1 cellular context compared by ENCODE assay signal in genomic region chr11:33016654-33017053, GRCh38.
TF ChIP-seq lines count a peak whose summit lies in the region.

No MANE protein-coding gene starts in this region.

TF ChIP-seq in GM12878, 131 proteins besides CTCF, POLR2A, EP300 and RAD21:
- TF ChIP-seq BMI1 (IDR thresholded peaks at IDR 0.05; ENCODE audit: borderline replicate concordance) (no peak), NFXL1 (IDR thresholded peaks at IDR 0.05; ENCODE audit: borderline replicate concordance) (no peak), RCOR1 (conservative IDR thresholded peaks at IDR 0.05; ENCODE audit: low read depth, low read length) (no peak), YBX1 (IDR thresholded peaks at IDR 0.05) (no peak), BCL11A (IDR thresholded peaks at IDR 0.05; ENCODE audit: low read depth, low read length) (no peak), IRF4 (IDR thresholded peaks at IDR 0.05; ENCODE audit: low read depth, low read length) (no peak), TCF7 (IDR thresholded peaks at IDR 0.05; ENCODE audit: borderline replicate concordance) (no peak), ZSCAN29 (IDR thresholded peaks at IDR 0.05) (no peak), CUX1 (IDR thresholded peaks at IDR 0.05; ENCODE audit: insufficient replicate concordance, low read depth, low read length) (no peak), PKNOX1 (IDR thresholded peaks at IDR 0.05) (no peak), ZNF384 (IDR thresholded peaks at IDR 0.05; ENCODE audit: borderline replicate concordance, low read depth, low read length) (no peak), FOXM1 (IDR thresholded peaks at IDR 0.05; ENCODE audit: low read depth, low read length) (no peak), NR2C1 (IDR thresholded peaks at IDR 0.05) (no peak), ZBTB33 (IDR thresholded peaks at IDR 0.05) (no peak), ZZZ3 (IDR thresholded peaks at IDR 0.05; ENCODE audit: control insufficient read depth, insufficient read length, low read depth) (no peak), SRF (IDR thresholded peaks at IDR 0.05; ENCODE audit: low read depth in 2 of 2, low read length in 2 of 2) (no peak), YY1 (IDR thresholded peaks at IDR 0.05; ENCODE audit: low read depth, low read length) (no peak), TCF3 (IDR thresholded peaks at IDR 0.05; ENCODE audit: borderline replicate concordance, insufficient read depth, low read depth, low read length) (no peak)
